In the genomic region with DNA sequence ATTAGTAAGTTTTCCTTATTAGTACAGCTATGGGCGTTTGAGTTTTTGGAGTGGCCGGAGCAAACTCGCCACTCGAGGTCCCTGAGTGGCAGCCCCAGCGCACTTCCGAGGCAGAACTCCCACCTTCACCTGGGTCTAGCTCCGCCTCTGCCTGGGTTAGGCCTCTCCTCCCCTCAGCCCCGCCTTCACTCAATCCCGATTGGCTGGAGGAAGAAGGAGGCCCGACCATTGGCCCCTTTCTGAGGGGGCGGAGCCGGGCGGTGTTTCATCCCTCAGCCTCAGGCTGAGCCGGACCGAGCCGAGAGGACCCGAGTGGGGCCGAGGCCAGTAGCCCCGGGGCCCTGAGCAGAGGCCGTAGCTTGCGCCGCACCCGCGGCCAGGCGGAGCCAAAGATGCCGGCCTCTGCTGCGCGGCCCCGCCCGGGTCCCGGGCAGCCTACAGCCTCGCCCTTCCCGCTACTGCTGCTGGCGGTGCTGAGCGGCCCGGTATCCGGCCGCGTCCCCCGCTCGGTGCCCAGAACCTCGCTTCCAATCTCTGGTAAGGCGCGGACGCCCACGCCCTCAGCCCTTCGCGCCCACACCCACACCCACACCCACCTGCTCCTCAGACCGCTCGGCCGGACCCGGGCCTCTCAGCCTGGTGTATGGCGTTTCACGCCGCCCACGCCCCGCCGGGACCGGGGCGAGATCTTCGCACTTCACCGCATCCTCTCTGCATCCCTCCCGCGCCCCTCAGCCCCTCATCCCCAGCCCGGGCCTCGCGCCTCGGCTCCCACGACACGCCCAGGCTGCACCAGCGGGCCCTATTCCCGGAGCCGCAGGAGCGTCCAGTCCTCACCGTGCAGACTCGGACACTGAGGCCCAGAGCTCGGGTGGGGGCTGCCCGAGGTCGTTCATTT, we compare ENCODE assay signal across 8 cellular contexts.
DNase-seq lines count a peak whose midpoint lies in the region; ATAC-seq and TF ChIP-seq lines count a peak whose summit lies in the region.

A gene with protein sequence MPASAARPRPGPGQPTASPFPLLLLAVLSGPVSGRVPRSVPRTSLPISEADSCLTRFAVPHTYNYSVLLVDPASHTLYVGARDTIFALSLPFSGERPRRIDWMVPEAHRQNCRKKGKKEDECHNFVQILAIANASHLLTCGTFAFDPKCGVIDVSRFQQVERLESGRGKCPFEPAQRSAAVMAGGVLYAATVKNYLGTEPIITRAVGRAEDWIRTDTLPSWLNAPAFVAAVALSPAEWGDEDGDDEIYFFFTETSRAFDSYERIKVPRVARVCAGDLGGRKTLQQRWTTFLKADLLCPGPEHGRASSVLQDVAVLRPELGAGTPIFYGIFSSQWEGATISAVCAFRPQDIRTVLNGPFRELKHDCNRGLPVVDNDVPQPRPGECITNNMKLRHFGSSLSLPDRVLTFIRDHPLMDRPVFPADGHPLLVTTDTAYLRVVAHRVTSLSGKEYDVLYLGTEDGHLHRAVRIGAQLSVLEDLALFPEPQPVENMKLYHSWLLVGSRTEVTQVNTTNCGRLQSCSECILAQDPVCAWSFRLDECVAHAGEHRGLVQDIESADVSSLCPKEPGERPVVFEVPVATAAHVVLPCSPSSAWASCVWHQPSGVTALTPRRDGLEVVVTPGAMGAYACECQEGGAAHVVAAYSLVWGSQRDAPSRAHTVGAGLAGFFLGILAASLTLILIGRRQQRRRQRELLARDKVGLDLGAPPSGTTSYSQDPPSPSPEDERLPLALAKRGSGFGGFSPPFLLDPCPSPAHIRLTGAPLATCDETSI (plus strand): TSS at position 263 of the 898 bp plus-strand sequence. CDS start 130 bp downstream, at position 393.

- H3K4me3 ChIP-seq in AG09309 (ENCODE audit: control insufficient read depth, low read depth, low read length): peak within 1 kb of the TSS; percentile 85

- DNase-seq in AG09309 (ENCODE audit: low read depth) (peak; percentile 61), NCI-H345 (lab: John Stamatoyannopoulos, UW) (peak; percentile 98), cerebellar cortex (ENCODE audit: low spot score) (peak; percentile 99), islet precursor cell (peak; percentile 99)
- peak; percentile 94 for DNase-seq in activated CD4-positive, CD25-positive, alpha-beta regulatory T cell treated with anti-CD3 and anti-CD28 coated beads, Interleukin-2, amount 50 U/mL, for 16 hours (ENCODE audit: low read depth, low spot score)
- peak; percentile 92 to 93 (median 93) for DNase-seq in stimulated activated CD4-positive, alpha-beta T cell treated with anti-CD3 and anti-CD28 coated beads, Interleukin-12 subunit alpha, Interleukin-12 subunit beta, amount 100 ng/mL, for 48 hours (ENCODE audit: low read depth in 2 of 3, low spot score in 1 of 3)

- no peak for TF ChIP-seq CTCF in AG09309 (IDR thresholded peaks at IDR 0.05; ENCODE audit: control insufficient read depth, insufficient read depth, low read depth, low read length, missing control alignments)

- ATAC-seq in GM19025 (IDR thresholded peaks at IDR 0.05; ENCODE audit: low read depth, unreplicated experiment): peak; percentile 99
- peak; percentile 100 for ATAC-seq in HG03280 (IDR thresholded peaks at IDR 0.05; ENCODE audit: unreplicated experiment)

Comparison
In these comparisons a context has a peak if more than half of its experiments do, and no peak if none do; other contexts are left out.
1. Peak in every context shown above with its lines: DNase-seq, ATAC-seq and H3K4me3 ChIP-seq.